In genomic region chr13:40116008-40116407, GRCh38 we compare ENCODE assay signal across 8 cellular contexts.
DNase-seq lines count a peak whose midpoint lies in the region; ATAC-seq and TF ChIP-seq lines count a peak whose summit lies in the region.

No MANE protein-coding gene starts in this region.

- peaks cover 3% of the 10 kb centered on the region for H3K4me1 ChIP-seq in right cardiac atrium (ENCODE audit: control insufficient read depth, insufficient read depth, low read length)

- peak; percentile 56; the same call in 1 of the 2 replicates for TF ChIP-seq EP300 in Ishikawa (IDR thresholded peaks at IDR 0.05; ENCODE audit: borderline replicate concordance)

- no peaks in the 10 kb centered on the region for H3K9me3 ChIP-seq in right cardiac atrium (ENCODE audit: control insufficient read depth, low read length)

- H3K4me3 Mint-ChIP-seq in activated naive CD4-positive, alpha-beta T cell treated with anti-CD3 and anti-CD28 coated beads, Interleukin-2, amount 10 ng/mL, durations not matched to agents 7 days and 5 days: no peak overlapping the region

- no peak for TF ChIP-seq RAD21 in Ishikawa (IDR thresholded peaks at IDR 0.05; ENCODE audit: low read depth)

- peak; percentile 80 for ATAC-seq in GM19395 (IDR thresholded peaks at IDR 0.05; ENCODE audit: unreplicated experiment)
- ATAC-seq in right cardiac atrium: peak; percentile 50 to 85
- ATAC-seq in HG02852 (IDR thresholded peaks at IDR 0.05; ENCODE audit: unreplicated experiment): no peak

- peaks cover 9% of the 10 kb centered on the region for H3K36me3 Mint-ChIP-seq in activated naive CD4-positive, alpha-beta T cell treated with anti-CD3 and anti-CD28 coated beads, Interleukin-2, amount 10 ng/mL, durations not matched to agents 7 days and 5 days

- CTCF ChIA-PET in activated naive CD4-positive, alpha-beta T cell treated with anti-CD3 and anti-CD28 coated beads, Interleukin-2, amount 10 ng/mL, durations not matched to agents 7 days and 5 days (lab: Charles Lee): no interaction called here

- H3K9me3 Mint-ChIP-seq in activated naive CD4-positive, alpha-beta T cell treated with anti-CD3 and anti-CD28 coated beads, Interleukin-2, amount 10 ng/mL, durations not matched to agents 7 days and 5 days: peaks cover 7% of the 10 kb centered on the region

- peaks cover 10% of the 10 kb centered on the region for H3K4me1 Mint-ChIP-seq in activated naive CD4-positive, alpha-beta T cell treated with anti-CD3 and anti-CD28 coated beads, Interleukin-2, amount 10 ng/mL, durations not matched to agents 7 days and 5 days

- H3K27ac Mint-ChIP-seq in activated naive CD4-positive, alpha-beta T cell treated with anti-CD3 and anti-CD28 coated beads, Interleukin-2, amount 10 ng/mL, durations not matched to agents 7 days and 5 days: peak overlapping the region; percentile 29

- peak; percentile 79 for DNase-seq in A172 (ENCODE audit: low spot score)
- peak; percentile 41 for DNase-seq in activated naive CD4-positive, alpha-beta T cell treated with anti-CD3 and anti-CD28 coated beads, Interleukin-2, amount 10 ng/mL, durations not matched to agents 7 days and 5 days
- DNase-seq in right cardiac atrium: peak in 2 of 3 donors; percentile 42 to 63
- peak in 2 of 3 donors; percentile 23 to 25 for DNase-seq in stimulated activated CD4-positive, alpha-beta T cell treated with anti-CD3 and anti-CD28 coated beads, TNF-alpha, amount 100 ng/mL, for 48 hours (ENCODE audit: low read depth in 3 of 3)
- DNase-seq in OCI-M2 (lab: John Stamatoyannopoulos, UW; ENCODE audit: unreplicated experiment): no peak

- H3K4me3 ChIP-seq in right cardiac atrium (ENCODE audit: low read length): no peak overlapping the region

- H3K27me3 ChIP-seq in right cardiac atrium (ENCODE audit: control insufficient read depth, insufficient read depth): no peaks in the 10 kb centered on the region

- H3K27ac ChIP-seq in right cardiac atrium (ENCODE audit: low read length): peak overlapping the region; percentile 61

- no peaks in the 10 kb centered on the region for H3K27me3 Mint-ChIP-seq in activated naive CD4-positive, alpha-beta T cell treated with anti-CD3 and anti-CD28 coated beads, Interleukin-2, amount 10 ng/mL, durations not matched to agents 7 days and 5 days

- WGBS in right cardiac atrium: 40% methylated on average over 6 of the region's 6 CpGs

- intact Hi-C loops in right cardiac atrium (cut with DNase I): no loop called here

TF ChIP-seq in Ishikawa, 13 proteins besides CTCF, POLR2A, EP300 and RAD21:
- TF ChIP-seq CEBPB (IDR thresholded peaks at IDR 0.05) (no peak), NFIC (IDR thresholded peaks at IDR 0.05) (0 out of 2 replicates have a peak, but pooled peaks have one; percentile 25), REST (IDR thresholded peaks at IDR 0.05; ENCODE audit: low read depth) (no peak), USF1 (IDR thresholded peaks at IDR 0.05) (no peak), MAX (IDR thresholded peaks at IDR 0.05) (peak; percentile 61), CREB1 (IDR thresholded peaks at IDR 0.05; ENCODE audit: low read depth) (peak; percentile 41; the same call in 1 of the 2 replicates), TEAD4 (IDR thresholded peaks at IDR 0.05) (no peak)
TF ChIP-seq in Ishikawa: peak in this region for 3.
